ENCODE assay signal across 13 cellular contexts in the genomic region with DNA sequence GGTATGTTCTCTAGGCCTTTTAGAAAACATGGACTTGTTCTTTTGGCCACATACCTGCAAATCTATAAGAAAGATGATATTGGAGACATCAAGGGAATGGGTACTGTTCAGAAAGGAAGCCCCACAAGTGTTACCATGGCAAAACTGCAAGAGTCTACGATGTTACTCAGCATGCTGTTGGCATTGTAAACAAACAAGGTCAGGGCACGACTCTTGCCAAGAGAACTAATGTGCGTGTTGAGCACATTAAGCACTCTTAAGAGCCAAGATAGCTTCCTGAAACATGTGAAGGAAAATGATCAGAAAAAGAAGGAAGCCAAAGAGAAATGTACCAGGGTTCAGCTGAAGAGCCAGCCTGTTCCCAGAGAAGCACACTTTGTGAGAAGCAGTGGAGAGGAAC.
"Had no signal": no experiment of that assay in that cellular context is flagged by ENCODE, and none has a peak within 500 bp of the region (broad histone marks: within the 10 kb centered on the region; RNA-seq: fewer than 3 reads in every experiment).

No MANE protein-coding gene starts in this region.

- H3K4me3 ChIP-seq: transverse colon, vagina had no signal

- H3K27ac Mint-ChIP-seq: activated naive CD8-positive, alpha-beta T cell treated with anti-CD3 and anti-CD28 coated beads, Interleukin-2, amount 10 ng/mL, durations not matched to agents 7 days and 5 days; natural killer cell treated with Interleukin-12 subunit alpha and Interleukin-12 subunit beta and Interleukin-15 and Interleukin-18, amount 100 ng/mL, for 72 hours had no signal

- H3K27me3 ChIP-seq: transverse colon, vagina had no signal

- H3K4me1 ChIP-seq: transverse colon had no signal

- H3K4me1 Mint-ChIP-seq: activated naive CD8-positive, alpha-beta T cell treated with anti-CD3 and anti-CD28 coated beads, Interleukin-2, amount 10 ng/mL, durations not matched to agents 7 days and 5 days had no signal

- H3K36me3 ChIP-seq: transverse colon, vagina had no signal

- H3K9me3 Mint-ChIP-seq: activated naive CD8-positive, alpha-beta T cell treated with anti-CD3 and anti-CD28 coated beads, Interleukin-2, amount 10 ng/mL, durations not matched to agents 7 days and 5 days; natural killer cell treated with Interleukin-12 subunit alpha and Interleukin-12 subunit beta and Interleukin-15 and Interleukin-18, amount 100 ng/mL, for 72 hours had no signal

- H3K36me3 Mint-ChIP-seq: activated naive CD8-positive, alpha-beta T cell treated with anti-CD3 and anti-CD28 coated beads, Interleukin-2, amount 10 ng/mL, durations not matched to agents 7 days and 5 days; natural killer cell treated with Interleukin-12 subunit alpha and Interleukin-12 subunit beta and Interleukin-15 and Interleukin-18, amount 100 ng/mL, for 72 hours had no signal

- H3K4me3 Mint-ChIP-seq: activated naive CD8-positive, alpha-beta T cell treated with anti-CD3 and anti-CD28 coated beads, Interleukin-2, amount 10 ng/mL, durations not matched to agents 7 days and 5 days; natural killer cell treated with Interleukin-12 subunit alpha and Interleukin-12 subunit beta and Interleukin-15 and Interleukin-18, amount 100 ng/mL, for 72 hours had no signal

- DNase-seq: activated CD4-positive, alpha-beta T cell treated with anti-CD3 and anti-CD28 coated beads, Interleukin-2, amount 50 U/mL, for 1 hour; activated naive CD4-positive, alpha-beta T cell; activated naive CD8-positive, alpha-beta T cell treated with anti-CD3 and anti-CD28 coated beads, Interleukin-2, amount 10 ng/mL, durations not matched to agents 7 days and 5 days; dermis blood vessel endothelial cell; hypothalamus; mesendoderm; posterior cingulate gyrus; stimulated activated CD4-positive, alpha-beta T cell treated with anti-CD3 and anti-CD28 coated beads, Interleukin-4, amount 100 ng/mL, for 1 hour; stimulated activated naive CD8-positive, alpha-beta T cell treated with anti-CD3 and anti-CD28 coated beads, Interleukin-15, Interleukin-2, amounts not matched to agents 100 U/mL and 50 U/mL, for 24 hours; transverse colon had no signal

- H3K27ac ChIP-seq: epithelial cell of prostate, transverse colon, vagina had no signal

- H3K9me3 ChIP-seq: transverse colon, vagina had no signal
